ENCODE assay signal across 8 cellular contexts in genomic region chr7:44573464-44574285, GRCh38.
A peak's percentile ranks its signal among the peaks of the same experiment; 100 is the strongest.
DNase-seq lines count a peak whose midpoint lies in the region; ATAC-seq and FAIRE-seq lines count a peak whose summit lies in the region.

Gene DDX56, minus strand, starts transcription at chr7:44573908. Its CDS starts 13 bp downstream, at chr7:44573895.

- ATAC-seq in GM19023 (IDR thresholded peaks at IDR 0.05; ENCODE audit: unreplicated experiment) (peak; percentile 97), HG03280 (IDR thresholded peaks at IDR 0.05; ENCODE audit: unreplicated experiment) (peak; percentile 94)

- DNase-seq in AG08396 (ENCODE audit: low spot score) (peak; percentile 94), NCI-H345 treated with DMSO at 0.1 percent for 48 hours (lab: John Stamatoyannopoulos, UW; ENCODE audit: unreplicated experiment) (peak; percentile 90)
- peak; percentile 72 to 87 (median 82) for DNase-seq in activated CD4-positive, CD25-positive, alpha-beta regulatory T cell (lab: John Stamatoyannopoulos, UW)
- peak; percentile 87 for DNase-seq in central memory CD4-positive, alpha-beta T cell
- peak; percentile 93 for DNase-seq in stimulated activated CD4-positive, alpha-beta T cell treated with anti-CD3 and anti-CD28 coated beads, Interleukin-12 subunit alpha, Interleukin-12 subunit beta, amount 100 ng/mL, for 4 hours

- peak; percentile 51 for FAIRE-seq in islet of Langerhans (lab: Jason Lieb, UNC)

Comparison
In these comparisons a context has a peak if more than half of its experiments do, and no peak if none do; other contexts are left out.
1. Peak in every context shown above with its lines: DNase-seq and ATAC-seq.